In the genomic region with DNA sequence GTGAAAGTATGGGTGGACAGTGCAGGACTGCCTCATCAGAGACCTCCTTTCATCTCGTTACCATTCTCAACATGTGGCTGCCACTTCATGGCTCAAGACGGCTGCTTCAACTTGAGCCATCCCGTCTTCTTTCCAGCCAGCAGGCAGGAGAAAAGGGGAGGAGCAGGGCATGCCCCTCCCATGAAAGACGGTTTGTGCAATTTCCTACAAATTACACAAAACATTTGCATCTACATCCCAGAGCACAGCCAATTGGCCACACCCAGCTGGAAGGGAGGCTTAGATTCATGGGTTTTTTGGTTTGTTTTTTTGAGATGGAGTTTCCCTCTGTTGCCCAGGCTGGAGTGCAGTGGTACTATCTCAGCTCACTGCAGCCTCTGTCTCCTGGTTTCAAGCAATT, we compare ENCODE assay signal across 16 cellular contexts. TPM values are rescaled to one million over a fixed set of nuclear protein-coding genes. Genes with fewer than 3 reads are reported as not detected.
DNase-seq lines count a peak whose midpoint lies in the region; ATAC-seq and TF ChIP-seq lines count a peak whose summit lies in the region.
"Had no signal": no experiment of that assay in that cellular context is flagged by ENCODE, and none has a peak within 500 bp of the region (broad histone marks: within the 10 kb centered on the region; RNA-seq: fewer than 3 reads in every experiment).

No MANE protein-coding gene starts in this region.

- H3K9me3 ChIP-seq in spleen (no peaks in the 10 kb centered on the region), right lobe of liver (no peaks in the 10 kb centered on the region), ovary (no peaks in the 10 kb centered on the region)

- 47 to 74% (median 62%) methylated on average over 4 of the region's 4 CpGs for WGBS in spleen, 5 donors
- 60% methylated on average over 2 of the region's 4 CpGs for WGBS in right lobe of liver (ENCODE audit: insufficient coverage, low coverage, low lambda C conversion rate, missing lambda C conversion rate)
- 35 to 50% (median 39%) methylated on average over 4 of the region's 4 CpGs for WGBS in ovary, 3 donors

- no peak for TF ChIP-seq CTCF in spleen (IDR thresholded peaks at IDR 0.05 in 8 of 11, conservative IDR thresholded peaks at IDR 0.05 in 3 of 11)
- no peak for TF ChIP-seq CTCF in right lobe of liver (IDR thresholded peaks at IDR 0.05)
- no peak for TF ChIP-seq CTCF in ovary (IDR thresholded peaks at IDR 0.05)

- no peak for ATAC-seq in right lobe of liver
- ATAC-seq: Panc1 had no signal

- no peaks in the 10 kb centered on the region for H3K36me3 ChIP-seq in spleen
- no peaks in the 10 kb centered on the region for H3K36me3 ChIP-seq in right lobe of liver
- no peaks in the 10 kb centered on the region for H3K36me3 ChIP-seq in ovary

- TF ChIP-seq EP300 in ovary (IDR thresholded peaks at IDR 0.05): no peak

- H3K27ac ChIP-seq in spleen (no peak overlapping the region), right lobe of liver (no peak overlapping the region), ovary (no peak overlapping the region)

- intact Hi-C loops in spleen (cut with DNase I; ENCODE audit: low total_unique reads): no loop called here
- intact Hi-C loops in right lobe of liver (cut with DNase I): loop anchor here in 1 of 2 donors (10.0 kb wide), 1 partner anchor 202 kb away; no protein-coding TSS in a partner anchor
- intact Hi-C loops in ovary (cut with DNase I): no loop called here

- H3K4me1 ChIP-seq in spleen: no peaks in the 10 kb centered on the region
- peaks cover 0 to 14% (median 6%) of the 10 kb centered on the region in 4 donors for H3K4me1 ChIP-seq in right lobe of liver
- no peaks in the 10 kb centered on the region for H3K4me1 ChIP-seq in ovary (ENCODE audit: insufficient read depth)

- no peak for TF ChIP-seq POLR2A in spleen (IDR thresholded peaks at IDR 0.05)
- no peak for TF ChIP-seq POLR2A in right lobe of liver (IDR thresholded peaks at IDR 0.05)
- no peak for TF ChIP-seq POLR2A in ovary (IDR thresholded peaks at IDR 0.05)

- peak; percentile 49 for DNase-seq in GM03348 (ENCODE audit: low spot score)
- peak; percentile 13 for DNase-seq in NOMO-1 treated with dmso at 0.1 percent for 144 hours (lab: John Stamatoyannopoulos, UW; ENCODE audit: unreplicated experiment)
- DNase-seq in fibroblast of peridontal ligament (ENCODE audit: extremely low read depth): peak; percentile 20
- peak; percentile 16 for DNase-seq in spleen
- no peak for DNase-seq in right lobe of liver
- no peak for DNase-seq in AG08396 (ENCODE audit: low spot score)
- no peak for DNase-seq in ovary
- DNase-seq: C1 segment of cervical spinal cord; DMS53; H9; Karpas-422; NCI-H2227 treated with DMSO at 0.1 percent for 48 hours; NCI-H524 treated with DMSO at 0.1 percent for 48 hours; NK-92 treated with Interleukin-12 subunit alpha and Interleukin-12 subunit beta, amount 100 ng/mL, for 24 hours; SHP77 treated with DMSO at 0.1 percent for 48 hours had no signal

- H3K4me3 ChIP-seq in spleen (no peak overlapping the region), right lobe of liver (no peak overlapping the region), ovary (no peak overlapping the region)

- H3K27me3 ChIP-seq in spleen (replicated peaks in 1 of 7) (peaks cover 0 to 8% (median 0%) of the 10 kb centered on the region in 7 donors), right lobe of liver (no peaks in the 10 kb centered on the region), ovary (no peaks in the 10 kb centered on the region)

RNA-seq across cellular contexts. Expression of gene UCN, which starts 11.8 kb away (rescaled TPM):
- total RNA-seq in spleen: 1 to 10 TPM; 1.9 to 3.9 (median 2.4) TPM
- 1 to 10 TPM; 2.5 to 4.4 (median 3.4) TPM for polyA plus RNA-seq in spleen
- total RNA-seq in right lobe of liver: 1 to 10 TPM in 5 of 6 experiments, under 1 TPM in 1; 0.88 to 4.3 (median 1.6) TPM
- 1 to 10 TPM; 1.4 to 5.6 (median 1.6) TPM for total RNA-seq in ovary
- polyA plus RNA-seq in ovary: 1 to 10 TPM in 1 of 2 donors, not detected in 1; 1.5 TPM

RNA-seq across cellular contexts. Expression of gene TRIM54, which starts 14.2 kb away (rescaled TPM):
- total RNA-seq in spleen (1 to 10 TPM in 1 of 7 donors, under 1 TPM in 5, not detected in 1; 0.23 to 3.1 (median 0.48) TPM), right lobe of liver (under 1 TPM in 2 of 6 experiments, not detected in 4; 0.14 to 0.25 TPM), ovary (under 1 TPM in 4 of 7 donors, not detected in 3; 0.12 to 0.72 (median 0.49) TPM)
- polyA plus RNA-seq in spleen (under 1 TPM; 0.22 to 0.77 (median 0.49) TPM), ovary (under 1 TPM; 0.20 to 0.21 TPM)

RNA-seq across cellular contexts. Expression of gene DNAJC5G, which starts 21.2 kb away (rescaled TPM):
- not detected for total RNA-seq in spleen
- polyA plus RNA-seq in spleen: not detected
- not detected for total RNA-seq in right lobe of liver
- total RNA-seq in ovary: under 1 TPM in 1 of 7 donors, not detected in 6; 0.56 TPM
- under 1 TPM; 0.16 to 0.83 TPM for polyA plus RNA-seq in ovary

RNA-seq across cellular contexts. Expression of gene MPV17, which starts 26.4 kb away (rescaled TPM):
- total RNA-seq in spleen (100 to 1,000 TPM in 1 of 7 donors, 10 to 100 TPM in 6; 58.0 to 101 (median 73.9) TPM), right lobe of liver (10 to 100 TPM; 17.2 to 82.3 (median 30.4) TPM), ovary (10 to 100 TPM; 47.0 to 64.3 (median 59.9) TPM)
- polyA plus RNA-seq in spleen (10 to 100 TPM; 78.8 to 83.1 (median 81.7) TPM), ovary (100 to 1,000 TPM in 1 of 2 donors, 10 to 100 TPM in 1; 61.8 to 169 TPM)

RNA-seq across cellular contexts. Expression of gene SLC30A3, which starts 33.6 kb away (rescaled TPM):
- total RNA-seq in spleen: under 1 TPM in 2 of 7 donors, not detected in 5; 0.32 to 0.34 TPM
- under 1 TPM; 0.05 to 0.16 (median 0.07) TPM for polyA plus RNA-seq in spleen
- total RNA-seq in right lobe of liver: not detected
- total RNA-seq in ovary: 1 to 10 TPM in 1 of 7 donors, under 1 TPM in 3, not detected in 3; 0.23 to 1.1 (median 0.45) TPM
- under 1 TPM; 0.27 to 0.38 TPM for polyA plus RNA-seq in ovary

Comparison
In these comparisons a context has a peak if more than half of its experiments do, and no peak if none do; other contexts are left out.
1. DNase-seq: peak in GM03348 (single experiment), NOMO-1 treated with dmso at 0.1 percent for 144 hours (single experiment), fibroblast of peridontal ligament (single experiment) and spleen (single experiment); none in right lobe of liver (0 of 3), AG08396 (single experiment) and ovary (0 of 5).